ENCODE assay signal across 13 cellular contexts in the genomic region with DNA sequence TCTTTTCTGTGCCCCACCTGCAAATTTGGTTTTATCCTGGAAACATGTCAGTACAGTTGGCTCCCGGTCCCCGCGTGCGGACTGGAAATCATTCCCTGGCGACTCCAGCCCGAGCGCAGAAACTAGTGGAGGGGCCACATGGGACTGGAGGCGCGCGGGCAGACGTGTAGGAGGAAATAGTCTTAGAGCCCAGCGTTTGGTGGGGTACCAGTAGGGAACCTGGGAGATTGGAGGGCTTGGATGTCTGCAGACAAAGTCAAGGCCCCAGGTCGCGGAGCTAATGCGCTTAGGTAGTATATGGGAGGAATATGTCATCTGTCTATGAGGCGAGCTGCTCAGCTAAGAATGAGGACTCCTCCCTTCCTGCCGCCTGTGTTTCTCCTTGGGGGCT. TPM values are rescaled to one million over a fixed set of nuclear protein-coding genes. Genes with fewer than 3 reads are reported as not detected.
DNase-seq lines count a peak whose midpoint lies in the region; ATAC-seq and TF ChIP-seq lines count a peak whose summit lies in the region.
"Had no signal": no experiment of that assay in that cellular context is flagged by ENCODE, and none has a peak within 500 bp of the region (broad histone marks: within the 10 kb centered on the region; RNA-seq: fewer than 3 reads in every experiment).

No MANE protein-coding gene starts in this region.

- no peak for TF ChIP-seq EP300 in suprapubic skin (IDR thresholded peaks at IDR 0.05)

- H3K27ac ChIP-seq in HUES6 (ENCODE audit: low read depth, low read length), result no peak overlapping the region
- H3K27ac ChIP-seq in coronary artery, result no peak overlapping the region
- H3K27ac ChIP-seq in lung (ENCODE audit: low read depth in 1 of 2, low read length in 1 of 2), result peak overlapping the region in 1 of 2 donors; percentile 9
- no peak overlapping the region for H3K27ac ChIP-seq in suprapubic skin
- H3K27ac ChIP-seq: adrenal gland had no signal

- peaks cover 2% of the 10 kb centered on the region; the same call in 1 of the 2 replicates for H3K36me3 ChIP-seq in HUES6 (ENCODE audit: control insufficient read depth, insufficient read depth, low read length)
- no peaks in the 10 kb centered on the region for H3K36me3 ChIP-seq in lung (ENCODE audit: control insufficient read depth in 2 of 2, insufficient read depth in 2 of 2, low read length in 2 of 2)
- H3K36me3 ChIP-seq in suprapubic skin, result no peaks in the 10 kb centered on the region
- H3K36me3 ChIP-seq: adrenal gland had no signal

- 15 to 18% methylated on average over 17 of the region's 17 CpGs for WGBS in lung, 2 donors
- 16% methylated on average over 7 of the region's 17 CpGs for WGBS in suprapubic skin

- H3K9ac ChIP-seq in HUES6 (ENCODE audit: low read length), result peak overlapping the region; percentile 87

- H3K4me3 ChIP-seq in HUES6 (ENCODE audit: low read depth, low read length), result peak overlapping the region; percentile 93
- H3K4me3 ChIP-seq in coronary artery, result peak overlapping the region; percentile 79
- peak overlapping the region; percentile 8 for H3K4me3 ChIP-seq in lung
- H3K4me3 ChIP-seq in suprapubic skin, result peak overlapping the region; percentile 49

- DNase-seq in coronary artery (ENCODE audit: low spot score), result no peak
- no peak for DNase-seq in lung (ENCODE audit: low spot score)
- DNase-seq in suprapubic skin (ENCODE audit: low spot score in 2 of 2), result no peak
- no peak for DNase-seq in stimulated activated CD8-positive, alpha-beta memory T cell treated with anti-CD3 and anti-CD28 coated beads, Interleukin-4, amount 100 ng/mL, for 48 hours
- DNase-seq in NCI-H1048 (lab: John Stamatoyannopoulos, UW), result no peak
- DNase-seq: activated CD4-positive, CD25-positive, alpha-beta regulatory T cell; stimulated activated CD4-positive, alpha-beta T cell treated with anti-CD3 and anti-CD28 coated beads, Interleukin-2, amount 100 ng/mL, for 48 hours had no signal

- TF ChIP-seq CTCF in coronary artery (IDR thresholded peaks at IDR 0.05), result no peak
- TF ChIP-seq CTCF in lung (IDR thresholded peaks at IDR 0.05; ENCODE audit: control extremely low read depth, extremely low read depth), result no peak
- TF ChIP-seq CTCF in suprapubic skin (IDR thresholded peaks at IDR 0.05), result no peak

- TF ChIP-seq POLR2A in suprapubic skin (IDR thresholded peaks at IDR 0.05), result no peak

- H3K4me1 ChIP-seq in HUES6 (ENCODE audit: control insufficient read depth, insufficient read depth, low read length), result peaks cover 34% of the 10 kb centered on the region
- peaks cover 0 to 6% of the 10 kb centered on the region in 2 donors for H3K4me1 ChIP-seq in lung (ENCODE audit: control insufficient read depth in 2 of 2, insufficient read depth in 2 of 2, low read length in 2 of 2)
- H3K4me1 ChIP-seq in suprapubic skin, result peaks cover 17% of the 10 kb centered on the region
- H3K4me1 ChIP-seq: adrenal gland had no signal

- H3K9me3 ChIP-seq in HUES6 (ENCODE audit: control insufficient read depth, insufficient read depth, low read depth, low read length), result no peaks in the 10 kb centered on the region
- no peaks in the 10 kb centered on the region for H3K9me3 ChIP-seq in lung (ENCODE audit: control insufficient read depth in 2 of 2, insufficient read depth in 1 of 2, low read length in 1 of 2)
- no peaks in the 10 kb centered on the region for H3K9me3 ChIP-seq in suprapubic skin
- H3K9me3 ChIP-seq: adrenal gland had no signal

- no peak for ATAC-seq in lung (ENCODE audit: insufficient read depth, low FRiP score)
- ATAC-seq in HG02885 (IDR thresholded peaks at IDR 0.05; ENCODE audit: poor library complexity, unreplicated experiment), result no peak
- ATAC-seq: stimulated activated memory B cell treated with anti-CD40 and anti-IgM and Interleukin-4, amounts not matched to agents 10 μg/mL and 1 μg/mL and 100 μg/mL, for 72 hours had no signal

- peaks cover 34% of the 10 kb centered on the region for H3K27me3 ChIP-seq in HUES6 (ENCODE audit: control insufficient read depth, insufficient read depth, low read length)
- H3K27me3 ChIP-seq in lung (ENCODE audit: control insufficient read depth, insufficient read depth), result peaks cover 18% of the 10 kb centered on the region
- peaks cover 42% of the 10 kb centered on the region for H3K27me3 ChIP-seq in suprapubic skin

RNA-seq across cellular contexts. Expression of a gene that starts 1.3 kb away (rescaled TPM):
- total RNA-seq in lung (10 to 100 TPM; 10.4 to 10.8 TPM), suprapubic skin (1 to 10 TPM; 2.0 to 4.7 (median 2.7) TPM)
- polyA plus RNA-seq in lung, result 1 to 10 TPM; 2.8 to 4.4 TPM
- total RNA-seq: pulmonary artery endothelial cell had no signal
- polyA plus RNA-seq: CD14-positive monocyte had no signal

Comparison
In these comparisons a context has a peak if more than half of its experiments do, and no peak if none do; other contexts are left out.
1. H3K4me3 ChIP-seq: peak in every context shown above with its lines; median percentile 93 in HUES6; 79 in coronary artery; 49 in suprapubic skin; 8 in lung.